14 cellular contexts compared by ENCODE assay signal in the genomic region with DNA sequence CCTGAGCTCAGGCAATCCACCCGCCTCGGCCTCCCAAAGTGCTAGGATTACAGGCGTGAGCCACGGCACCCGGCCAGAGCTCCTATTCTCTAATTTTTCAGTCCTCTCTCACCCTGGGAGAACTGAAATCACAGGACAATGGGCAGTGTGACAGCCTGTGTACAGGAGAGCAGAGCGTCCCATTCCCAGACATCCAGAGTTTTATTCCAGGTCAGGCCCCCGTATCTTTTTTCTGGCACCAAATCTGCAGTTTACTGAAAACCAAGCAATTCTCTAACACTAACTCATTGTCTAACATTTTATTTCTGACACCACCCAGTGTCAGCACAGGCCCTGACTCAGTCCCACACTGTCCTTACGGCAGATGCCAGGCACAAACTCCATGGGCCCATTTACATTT. TPM values are rescaled to one million over a fixed set of nuclear protein-coding genes. Genes with fewer than 3 reads are reported as not detected.
DNase-seq lines count a peak whose midpoint lies in the region; ATAC-seq and TF ChIP-seq lines count a peak whose summit lies in the region.
"Had no signal": no experiment of that assay in that cellular context is flagged by ENCODE, and none has a peak within 500 bp of the region (broad histone marks: within the 10 kb centered on the region; RNA-seq: fewer than 3 reads in every experiment).

No MANE protein-coding gene starts in this region.

- H4K20me1 ChIP-seq in smooth muscle cell (ENCODE audit: low read depth) = peaks cover 35% of the 10 kb centered on the region

- no peak for TF ChIP-seq EP300 in esophagus muscularis mucosa (IDR thresholded peaks at IDR 0.05)

- peaks cover 10% of the 10 kb centered on the region for H3K9me3 ChIP-seq in adipocyte (ENCODE audit: control insufficient read depth, low read length)
- H3K9me3 ChIP-seq in esophagus muscularis mucosa = no peaks in the 10 kb centered on the region
- H3K9me3 ChIP-seq in smooth muscle cell (replicated peaks; ENCODE audit: low read depth) = no peaks in the 10 kb centered on the region
- H3K9me3 ChIP-seq: ovary had no signal

- no peak overlapping the region for H3K4me3 Mint-ChIP-seq in Calu3 (ENCODE audit: low read depth, unreplicated experiment)
- H3K4me3 Mint-ChIP-seq: dendritic cell treated with granulocyte-macrophage colony-stimulating factor and Interleukin-4, amounts not matched to agents 40 ng/mL and 50 ng/mL, for 4 days had no signal

- 56% methylated on average over 3 of the region's 8 CpGs for WGBS in esophagus muscularis mucosa
- WGBS in smooth muscle cell (ENCODE audit: low lambda C conversion rate) = 83% methylated on average over 8 of the region's 8 CpGs

- ATAC-seq in HG03432 (IDR thresholded peaks at IDR 0.05; ENCODE audit: unreplicated experiment) (no peak), GM18502 (IDR thresholded peaks at IDR 0.05; ENCODE audit: poor library complexity, unreplicated experiment) (no peak)
- ATAC-seq: HCT116 had no signal

- H3K27me3 ChIP-seq in adipocyte (replicated peaks; ENCODE audit: control insufficient read depth, insufficient read depth, low read length) (no peaks in the 10 kb centered on the region), esophagus muscularis mucosa (no peaks in the 10 kb centered on the region), smooth muscle cell (ENCODE audit: low read depth) (no peaks in the 10 kb centered on the region)
- H3K27me3 ChIP-seq: ovary, stomach had no signal

- no peak overlapping the region for H2AFZ ChIP-seq in smooth muscle cell (ENCODE audit: low read depth)

- TF ChIP-seq CTCF in esophagus muscularis mucosa (IDR thresholded peaks at IDR 0.05) (no peak), smooth muscle cell (IDR thresholded peaks at IDR 0.05; ENCODE audit: borderline replicate concordance, insufficient read depth, poor library complexity, severe bottlenecking) (no peak), Calu3 (IDR thresholded peaks at IDR 0.05; ENCODE audit: unreplicated experiment) (no peak)

- no peaks in the 10 kb centered on the region for H3K27me3 Mint-ChIP-seq in Calu3 (ENCODE audit: unreplicated experiment)
- H3K27me3 Mint-ChIP-seq: dendritic cell treated with granulocyte-macrophage colony-stimulating factor and Interleukin-4, amounts not matched to agents 40 ng/mL and 50 ng/mL, for 4 days had no signal

- H3K4me1 ChIP-seq in adipocyte (ENCODE audit: control insufficient read depth, insufficient read depth, low read length) (peaks cover 23% of the 10 kb centered on the region), esophagus muscularis mucosa (peaks cover 14 to 60% (median 48%) of the 10 kb centered on the region in 4 donors), smooth muscle cell (ENCODE audit: low read depth) (no peaks in the 10 kb centered on the region)

- peaks cover 32% of the 10 kb centered on the region for H3K36me3 ChIP-seq in adipocyte (ENCODE audit: control insufficient read depth, insufficient read depth, low read length, severe bottlenecking)
- peaks cover 0 to 18% (median 9%) of the 10 kb centered on the region in 4 donors for H3K36me3 ChIP-seq in esophagus muscularis mucosa
- peaks cover 4% of the 10 kb centered on the region for H3K36me3 ChIP-seq in smooth muscle cell (ENCODE audit: low read depth)
- H3K36me3 ChIP-seq: ovary had no signal

- no peak overlapping the region for H3K4me2 ChIP-seq in smooth muscle cell

- intact Hi-C loops in esophagus muscularis mucosa (cut with DNase I) = no loop called here
- intact Hi-C loops in Calu3 (cut with micrococcal nuclease; ENCODE audit: unreplicated experiment) = no loop called here

- H3K9me3 Mint-ChIP-seq in Calu3 (ENCODE audit: low read depth, unreplicated experiment) = peaks cover 5% of the 10 kb centered on the region

- TF ChIP-seq POLR2A in esophagus muscularis mucosa (IDR thresholded peaks at IDR 0.05; ENCODE audit: low read depth) = no peak

- peak overlapping the region; percentile 61 to 80 (median 67) for H3K27ac ChIP-seq in esophagus muscularis mucosa (replicated peaks in 1 of 4)
- H3K27ac ChIP-seq in smooth muscle cell (ENCODE audit: low read depth) = peak overlapping the region; percentile 19

- no TSS peak for BruUV-seq in Calu3 (replicated peaks; lab: Mats Ljungman, UMichigan)

- H3F3A ChIP-seq in smooth muscle cell (ENCODE audit: low read depth) = no peaks in the 10 kb centered on the region

- peaks cover 7% of the 10 kb centered on the region for H3K36me3 Mint-ChIP-seq in Calu3 (ENCODE audit: insufficient read depth, unreplicated experiment)

- H3K4me3 ChIP-seq in adipocyte (ENCODE audit: low read length) (peak overlapping the region; percentile 53), esophagus muscularis mucosa (no peak overlapping the region), smooth muscle cell (no peak overlapping the region)
- H3K4me3 ChIP-seq: ovary, stomach had no signal

- no peak for DNase-seq in adipocyte (ENCODE audit: low read depth)
- no peak for DNase-seq in esophagus muscularis mucosa (ENCODE audit: extremely low spot score)
- peak; percentile 89 for DNase-seq in medulla oblongata (ENCODE audit: extremely low spot score)
- no peak for DNase-seq in smooth muscle cell (lab: John Stamatoyannopoulos, UW; ENCODE audit: unreplicated experiment)
- no peak for DNase-seq in Calu3
- no peak for DNase-seq in NCI-H524 (lab: John Stamatoyannopoulos, UW)
- DNase-seq: activated CD4-positive, alpha-beta T cell treated with anti-CD3 and anti-CD28 coated beads, Interleukin-2, amount 50 U/mL, for 4 hours; stimulated activated CD4-positive, alpha-beta T cell treated with anti-CD3 and anti-CD28 coated beads, Interleukin-4, amount 100 ng/mL, for 4 hours; stomach had no signal

- H3K27ac Mint-ChIP-seq in Calu3 (ENCODE audit: unreplicated experiment) = no peak overlapping the region
- H3K27ac Mint-ChIP-seq: dendritic cell treated with granulocyte-macrophage colony-stimulating factor and Interleukin-4, amounts not matched to agents 40 ng/mL and 50 ng/mL, for 4 days had no signal

- no peaks in the 10 kb centered on the region for H3K4me1 Mint-ChIP-seq in Calu3 (ENCODE audit: low read depth, unreplicated experiment)

- CTCF ChIA-PET in Calu3 (lab: Charles Lee) = no interaction called here

- H3K79me2 ChIP-seq in smooth muscle cell (ENCODE audit: low read depth) = peaks cover 87% of the 10 kb centered on the region

- H3K9ac ChIP-seq in adipocyte (ENCODE audit: low read length) (peak overlapping the region; percentile 74), smooth muscle cell (ENCODE audit: low read depth) (no peak overlapping the region)

RNA-seq across cellular contexts. Expression of a gene that starts 6.7 kb away (rescaled TPM):
- 10 to 100 TPM in 1 of 4 donors, 1 to 10 TPM in 3; 5.2 to 15.8 (median 8.4) TPM for total RNA-seq in esophagus muscularis mucosa
- total RNA-seq in smooth muscle cell = 11.3 and 12.1 TPM in 2 replicates
- polyA plus RNA-seq in smooth muscle cell = 0.65 and 1.5 TPM in 2 replicates
- total RNA-seq in Calu3 (2022) = 4.9 and 6.0 TPM in 2 replicates

RNA-seq across cellular contexts. Expression of a gene that starts 36.3 kb away (rescaled TPM):
- total RNA-seq in esophagus muscularis mucosa (1 to 10 TPM; 2.7 to 4.8 (median 3.0) TPM), smooth muscle cell (11.0 and 13.7 TPM in 2 replicates), Calu3 (2022) (7.4 and 8.2 TPM in 2 replicates)
- 8.5 and 13.4 TPM in 2 replicates for polyA plus RNA-seq in smooth muscle cell
